ENCODE assay signal across 8 cellular contexts in genomic region chr14:99479903-99480855, GRCh38. TPM values are rescaled to one million over a fixed set of nuclear protein-coding genes. Genes with fewer than 3 reads are reported as not detected.
DNase-seq lines count a peak whose midpoint lies in the region; ATAC-seq and TF ChIP-seq lines count a peak whose summit lies in the region.

No MANE protein-coding gene starts in this region.

- ATAC-seq in GM21381 (IDR thresholded peaks at IDR 0.05; ENCODE audit: unreplicated experiment): peak; percentile 6

- DNase-seq in Calu3: peak; percentile 29
- DNase-seq in UCSD-AML1 (lab: John Stamatoyannopoulos, UW; ENCODE audit: unreplicated experiment): peak; percentile 82
- peak; percentile 58 to 71 for DNase-seq in cardiac fibroblast (ENCODE audit: low read depth in 2 of 2)
- peak; percentile 33 for DNase-seq in inferior parietal cortex (ENCODE audit: extremely low spot score)
- DNase-seq in smooth muscle cell of the brain vasculature (ENCODE audit: low read depth, low spot score): peak; percentile 24
- DNase-seq in GOT3 (lab: John Stamatoyannopoulos, UW): no peak

- no peaks in the 10 kb centered on the region for H3K9me3 Mint-ChIP-seq in Calu3 (ENCODE audit: low read depth, unreplicated experiment)
- no peaks in the 10 kb centered on the region for H3K9me3 Mint-ChIP-seq in IgD-negative memory B cell

- peak overlapping the region; percentile 76 to 82 for H3K4me3 ChIP-seq in cardiac fibroblast (replicated peaks in 1 of 2; ENCODE audit: low read depth in 2 of 2, low read length in 2 of 2)

- BruUV-seq in Calu3 (replicated peaks; lab: Mats Ljungman, UMichigan): no TSS peak

- H3K4me3 Mint-ChIP-seq in Calu3 (ENCODE audit: low read depth, unreplicated experiment) (peak overlapping the region; percentile 84), IgD-negative memory B cell (peak overlapping the region; percentile 95 to 98 (median 96))

- H3K4me1 Mint-ChIP-seq in Calu3 (ENCODE audit: low read depth, unreplicated experiment) (peaks cover 28% of the 10 kb centered on the region), IgD-negative memory B cell (peaks cover 29 to 47% (median 46%) of the 10 kb centered on the region in 3 donors)

- peak overlapping the region; percentile 31 for H3K27ac Mint-ChIP-seq in Calu3 (ENCODE audit: unreplicated experiment)
- peak overlapping the region; percentile 43 to 79 (median 67) for H3K27ac Mint-ChIP-seq in IgD-negative memory B cell

- H3K27me3 Mint-ChIP-seq in Calu3 (ENCODE audit: unreplicated experiment) (no peaks in the 10 kb centered on the region), IgD-negative memory B cell (no peaks in the 10 kb centered on the region)

- peaks cover 30% of the 10 kb centered on the region for H3K36me3 Mint-ChIP-seq in Calu3 (ENCODE audit: insufficient read depth, unreplicated experiment)
- H3K36me3 Mint-ChIP-seq in IgD-negative memory B cell: peaks cover 2% of the 10 kb centered on the region

- TF ChIP-seq CTCF in Calu3 (IDR thresholded peaks at IDR 0.05; ENCODE audit: unreplicated experiment): no peak
- TF ChIP-seq CTCF in cardiac fibroblast (IDR thresholded peaks at IDR 0.05; ENCODE audit: low read depth, low read length): no peak

- CTCF ChIA-PET in Calu3 (lab: Charles Lee): interaction anchor here (0.7 kb wide), 1 partner anchor 420 kb away, joined by 3 read pairs; no protein-coding TSS in a partner anchor

- intact Hi-C loops in Calu3 (cut with micrococcal nuclease; ENCODE audit: unreplicated experiment): no loop called here

RNA-seq across cellular contexts. Expression of gene SETD3, which starts 0.5 kb away (rescaled TPM):
- total RNA-seq in Calu3 (2022): 51.5 and 52.6 TPM in 2 replicates
- 27.8 TPM for polyA plus RNA-seq in IgD-negative memory B cell

RNA-seq across cellular contexts. Expression of gene CCNK, which starts 1.0 kb away (rescaled TPM):
- 71.5 and 82.8 TPM in 2 replicates for total RNA-seq in Calu3 (2022)
- polyA plus RNA-seq in IgD-negative memory B cell: 26.8 TPM
